ENCODE assay signal across 7 cellular contexts in the genomic region with DNA sequence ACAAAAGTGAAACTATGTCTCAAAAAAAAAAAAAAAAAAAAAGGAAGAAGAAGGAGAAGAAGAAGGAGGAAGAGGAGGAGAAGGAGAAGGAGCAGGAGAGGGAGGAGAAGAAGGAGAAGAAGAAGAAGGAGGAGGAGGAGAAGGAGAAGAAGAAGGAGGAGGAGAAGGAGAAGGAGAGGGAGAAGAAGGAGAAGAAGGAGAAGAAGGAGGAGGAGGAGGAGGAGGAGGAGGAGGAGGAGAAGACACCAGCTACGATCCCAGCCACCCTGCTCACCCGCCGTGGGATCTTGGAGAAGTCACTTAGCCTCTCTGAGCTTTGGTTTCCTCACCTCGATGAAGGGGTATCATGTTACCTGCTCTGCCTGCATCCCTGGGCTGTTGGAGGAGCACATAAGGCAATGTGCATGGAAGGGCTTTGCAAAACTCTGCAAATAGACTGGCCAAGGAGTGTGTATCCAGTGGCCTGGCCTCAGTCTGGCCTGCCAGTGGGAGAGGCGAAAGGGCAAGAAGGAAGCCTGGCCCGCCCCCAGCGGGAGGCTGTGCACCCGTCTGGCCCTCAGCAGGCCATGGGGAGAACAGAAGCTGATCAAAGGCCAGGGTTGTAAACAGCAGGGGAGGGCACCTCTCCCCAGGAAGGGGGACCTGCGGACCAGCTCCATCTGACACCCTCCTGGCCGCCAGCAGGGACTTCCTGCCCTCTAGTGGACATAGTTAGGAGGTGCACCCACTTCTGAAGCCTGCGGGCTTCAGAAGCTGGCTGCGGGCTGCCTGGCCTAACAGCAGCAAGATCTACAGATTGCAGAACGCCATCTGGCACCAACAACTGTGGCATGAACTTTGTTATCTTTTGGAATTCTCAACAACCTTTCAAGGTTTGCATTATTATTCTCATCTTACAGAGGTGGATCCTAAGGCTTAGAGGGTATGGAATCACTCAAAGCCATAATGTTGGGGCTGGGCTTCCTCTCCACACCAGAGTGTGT. TPM values are rescaled to one million over a fixed set of nuclear protein-coding genes. Genes with fewer than 3 reads are reported as not detected.
DNase-seq lines count a peak whose midpoint lies in the region; ATAC-seq and TF ChIP-seq lines count a peak whose summit lies in the region.

No MANE protein-coding gene starts in this region.

- H3K27ac ChIP-seq in Peyer's patch (no peak overlapping the region), neuronal stem cell (replicated peaks; ENCODE audit: low read length) (no peak overlapping the region), tibial artery (no peak overlapping the region)

- H2BK15ac ChIP-seq in neuronal stem cell (ENCODE audit: low read length), result no peak overlapping the region

- no peaks in the 10 kb centered on the region for H3K9me3 Mint-ChIP-seq in activated T-cell treated with anti-CD3 and anti-CD28 coated beads, Interleukin-2, amount 50 U/mL, for 4 hours

- H2AFZ ChIP-seq in Loucy (ENCODE audit: low read length), result no peak overlapping the region
- H2AFZ ChIP-seq in neuronal stem cell (ENCODE audit: low read length), result no peak overlapping the region

- ATAC-seq in activated T-cell treated with anti-CD3 and anti-CD28 coated beads, Interleukin-2, amount 50 U/mL, for 4 hours, result peak; percentile 54 to 71

- intact Hi-C loops in tibial artery (cut with DNase I; ENCODE audit: low total_unique reads), result loop anchor here (5.0 kb wide), 1 partner anchor 133 kb away; no protein-coding TSS in a partner anchor

- no peaks in the 10 kb centered on the region for H3K9me2 ChIP-seq in Loucy (replicated peaks; ENCODE audit: low read depth, low read length)

- no peaks in the 10 kb centered on the region for H3K9me3 ChIP-seq in Loucy (ENCODE audit: insufficient read depth, low read depth, low read length)
- no peaks in the 10 kb centered on the region for H3K9me3 ChIP-seq in Peyer's patch
- H3K9me3 ChIP-seq in neuronal stem cell (replicated peaks in 1 of 2; ENCODE audit: control insufficient read depth in 2 of 2, insufficient read depth in 1 of 2, low read depth in 1 of 2, low read length in 2 of 2), result no peaks in the 10 kb centered on the region
- no peaks in the 10 kb centered on the region for H3K9me3 ChIP-seq in tibial artery

- TF ChIP-seq POLR2A in Peyer's patch (IDR thresholded peaks at IDR 0.05), result no peak

- no peaks in the 10 kb centered on the region for H3K27me3 ChIP-seq in Loucy (ENCODE audit: insufficient read depth, low read length, poor library complexity, severe bottlenecking)
- no peaks in the 10 kb centered on the region for H3K27me3 ChIP-seq in Peyer's patch
- peaks cover 0 to 52% (median 0%) of the 10 kb centered on the region in 3 experiments for H3K27me3 ChIP-seq in neuronal stem cell (ENCODE audit: control insufficient read depth in 3 of 3, insufficient read depth in 3 of 3, low read depth in 1 of 3, low read length in 3 of 3)
- peaks cover 0 to 48% of the 10 kb centered on the region in 2 donors for H3K27me3 ChIP-seq in tibial artery

- H4K20me1 ChIP-seq in Loucy (ENCODE audit: insufficient read depth, low read length, poor library complexity, severe bottlenecking), result no peaks in the 10 kb centered on the region

- H3K4me2 ChIP-seq in Loucy (ENCODE audit: low read depth, low read length, poor library complexity, severe bottlenecking) (peak overlapping the region; percentile 23), neuronal stem cell (ENCODE audit: insufficient read depth, low read length, poor library complexity, severe bottlenecking) (no peak overlapping the region)

- H3K14ac ChIP-seq in neuronal stem cell (ENCODE audit: low read length), result no peak overlapping the region

- H4K8ac ChIP-seq in neuronal stem cell (ENCODE audit: low read depth, low read length), result no peak overlapping the region

- H3K36me3 ChIP-seq in Loucy (ENCODE audit: insufficient read depth, low read length), result no peaks in the 10 kb centered on the region
- no peaks in the 10 kb centered on the region for H3K36me3 ChIP-seq in Peyer's patch
- no peaks in the 10 kb centered on the region for H3K36me3 ChIP-seq in neuronal stem cell (replicated peaks in 1 of 2; ENCODE audit: control insufficient read depth in 2 of 2, insufficient read depth in 2 of 2, low read length in 2 of 2)
- H3K36me3 ChIP-seq in tibial artery, result no peaks in the 10 kb centered on the region

- H3K36me3 Mint-ChIP-seq in activated T-cell treated with anti-CD3 and anti-CD28 coated beads, Interleukin-2, amount 50 U/mL, for 4 hours (ENCODE audit: insufficient read depth), result no peaks in the 10 kb centered on the region

- no peak overlapping the region for H3K4me3 Mint-ChIP-seq in activated T-cell treated with anti-CD3 and anti-CD28 coated beads, Interleukin-2, amount 50 U/mL, for 4 hours

- peaks cover 44% of the 10 kb centered on the region for H3K27me3 Mint-ChIP-seq in activated T-cell treated with anti-CD3 and anti-CD28 coated beads, Interleukin-2, amount 50 U/mL, for 4 hours (ENCODE audit: low read depth)

- H3K23ac ChIP-seq in neuronal stem cell (ENCODE audit: low read depth, low read length, poor library complexity), result no peak overlapping the region

- H2BK120ac ChIP-seq in neuronal stem cell (ENCODE audit: low read depth, low read length), result no peak overlapping the region

- H3K4me3 ChIP-seq in Loucy (ENCODE audit: low read length, poor library complexity, severe bottlenecking), result no peak overlapping the region
- H3K4me3 ChIP-seq in Peyer's patch, result no peak overlapping the region
- no peak overlapping the region for H3K4me3 ChIP-seq in neuronal stem cell (ENCODE audit: low read length in 2 of 2)
- no peak overlapping the region for H3K4me3 ChIP-seq in tibial artery

- in situ Hi-C loops in GM13976 (cut with MboI; ENCODE audit: low sequenced_read_pairs, unreplicated experiment), result loop anchor here (10.0 kb wide), 1 partner anchor 130 kb away; a partner anchor contains a TSS

- no peak overlapping the region for H3K9ac ChIP-seq in Loucy (ENCODE audit: low read depth, low read length, poor library complexity, severe bottlenecking)
- H3K9ac ChIP-seq in neuronal stem cell (ENCODE audit: low read depth, low read length, poor library complexity), result no peak overlapping the region

- H3K4ac ChIP-seq in neuronal stem cell (ENCODE audit: low read length), result no peak overlapping the region

- no peaks in the 10 kb centered on the region for H3F3A ChIP-seq in Loucy (ENCODE audit: low read depth)

- peak; percentile 81 for TF ChIP-seq CTCF in GM13976 (IDR thresholded peaks at IDR 0.05; ENCODE audit: borderline replicate concordance, control extremely low read depth, extremely low read depth, insufficient read depth, missing control alignments)
- peak; percentile 97 for TF ChIP-seq CTCF in Loucy (conservative IDR thresholded peaks at IDR 0.05; ENCODE audit: low read length)
- peak; percentile 81 to 97 (median 96) for TF ChIP-seq CTCF in Peyer's patch (IDR thresholded peaks at IDR 0.05)
- peak; percentile 92 to 95 for TF ChIP-seq CTCF in tibial artery (IDR thresholded peaks at IDR 0.05)

- no CpG with 5 or more reads among the region's 13 CpGs for WGBS in neuronal stem cell (ENCODE audit: extremely low coverage in 2 of 2, insufficient read length in 2 of 2, insufficient replicate concordance in 1 of 2), 2 donors

- H3K4me1 Mint-ChIP-seq in activated T-cell treated with anti-CD3 and anti-CD28 coated beads, Interleukin-2, amount 50 U/mL, for 4 hours (ENCODE audit: low read depth), result peaks cover 21% of the 10 kb centered on the region

- H2BK5ac ChIP-seq in neuronal stem cell (ENCODE audit: low read length), result no peak overlapping the region

- DNase-seq in GM13976 (ENCODE audit: low spot score) (peak; percentile 91), Peyer's patch (peak; percentile 42 to 84 (median 78)), fibroblast of peridontal ligament (ENCODE audit: extremely low read depth) (peak; percentile 57), neuronal stem cell (ENCODE audit: low spot score) (peak; percentile 77), tibial artery (peak; percentile 33 to 70)
- peak; percentile 60 for DNase-seq in activated T-cell treated with anti-CD3 and anti-CD28 coated beads, Interleukin-2, amount 50 U/mL, for 4 hours

- H3K4me1 ChIP-seq in Loucy (ENCODE audit: insufficient read depth, low read length, poor library complexity, severe bottlenecking), result peaks cover 6% of the 10 kb centered on the region
- peaks cover 0 to 8% (median 6%) of the 10 kb centered on the region in 4 donors for H3K4me1 ChIP-seq in Peyer's patch
- peaks cover 0 to 19% of the 10 kb centered on the region in 2 donors for H3K4me1 ChIP-seq in neuronal stem cell (ENCODE audit: control insufficient read depth in 2 of 2, insufficient read depth in 1 of 2, low read depth in 1 of 2, low read length in 2 of 2)
- peaks cover 0 to 5% (median 2%) of the 10 kb centered on the region in 4 donors for H3K4me1 ChIP-seq in tibial artery

- peak overlapping the region; percentile 29 for H3K18ac ChIP-seq in neuronal stem cell (ENCODE audit: low read length)

- no peak overlapping the region for H4K91ac ChIP-seq in neuronal stem cell (ENCODE audit: low read depth, low read length, poor library complexity)

- no peaks in the 10 kb centered on the region for H3K79me1 ChIP-seq in neuronal stem cell (ENCODE audit: low read depth, low read length)

- H2AK5ac ChIP-seq in neuronal stem cell (ENCODE audit: low read depth, low read length), result no peak overlapping the region

- H2BK12ac ChIP-seq in neuronal stem cell (ENCODE audit: low read length), result peak overlapping the region; percentile 87

- no peaks in the 10 kb centered on the region for H3K79me2 ChIP-seq in Loucy (ENCODE audit: insufficient read depth, low read length)

RNA-seq across cellular contexts. Expression of a gene that starts 19.2 kb away (rescaled TPM):
- total RNA-seq in Peyer's patch, result 100 to 1,000 TPM in 1 of 4 donors, 10 to 100 TPM in 3; 47.0 to 126 (median 80.7) TPM
- 1 to 10 TPM in 1 of 3 donors, under 1 TPM in 2; 0.76 to 1.9 (median 0.95) TPM for total RNA-seq in activated T-cell treated with anti-CD3 and anti-CD28 coated beads, Interleukin-2, amount 50 U/mL, for 4 hours
- polyA plus RNA-seq in neuronal stem cell (2013, experiment 1 of 2), result 25.8 TPM
- polyA plus RNA-seq in neuronal stem cell (2013, experiment 2 of 2), result 25.5 TPM

RNA-seq across cellular contexts. Expression of a gene that starts 29.4 kb away (rescaled TPM):
- 1 to 10 TPM in 2 of 4 donors, under 1 TPM in 1, not detected in 1; 0.53 to 3.6 (median 1.5) TPM for total RNA-seq in Peyer's patch
- under 1 TPM in 2 of 3 donors, not detected in 1; 0.11 to 0.13 TPM for total RNA-seq in activated T-cell treated with anti-CD3 and anti-CD28 coated beads, Interleukin-2, amount 50 U/mL, for 4 hours
- polyA plus RNA-seq in neuronal stem cell (2013, experiment 1 of 2), result 75.0 TPM
- 75.3 TPM for polyA plus RNA-seq in neuronal stem cell (2013, experiment 2 of 2)

Comparison
In these comparisons a context has a peak if more than half of its experiments do, and no peak if none do; other contexts are left out.
1. RNA of a gene that starts 19.2 kb away (total RNA-seq): 47.0 to 126 TPM in Peyer's patch; 0.76 to 1.9 TPM in activated T-cell treated with anti-CD3 and anti-CD28 coated beads, Interleukin-2, amount 50 U/mL, for 4 hours; every median in the first group is over 10 times any median in the second.
2. Peak in every context shown above with its lines, with median percentiles within 50 percentile points of each other: DNase-seq and CTCF ChIP-seq.